Comparison of ENCODE assay signal across 12 cellular contexts in genomic region chr3:18346097-18346496, GRCh38.
"Had no signal": no experiment of that assay in that cellular context is flagged by ENCODE, and none has a peak within 500 bp of the region (broad histone marks: within the 10 kb centered on the region; RNA-seq: fewer than 3 reads in every experiment).

No MANE protein-coding gene starts in this region.

- H3K9me3 ChIP-seq: ovary, sigmoid colon, spleen, thyroid gland had no signal

- H3K27me3 ChIP-seq: ovary, sigmoid colon, spleen, thyroid gland had no signal

- DNase-seq: activated CD4-positive, alpha-beta T cell treated with anti-CD3 and anti-CD28 coated beads, Interleukin-2, amount 50 U/mL, for 1 hour; activated CD4-positive, CD25-positive, alpha-beta regulatory T cell; activated gamma-delta T cell; head of caudate nucleus; islet precursor cell; midbrain; ovary; sigmoid colon; spleen; T-helper 2 cell; thyroid gland had no signal

- H3K4me3 ChIP-seq: lung, ovary, sigmoid colon, spleen, thyroid gland had no signal

- H3K36me3 ChIP-seq: ovary had no signal

- H3K4me1 ChIP-seq: spleen, thyroid gland had no signal

- H3K27ac ChIP-seq: ovary, sigmoid colon, spleen, thyroid gland had no signal
